In the genomic region with DNA sequence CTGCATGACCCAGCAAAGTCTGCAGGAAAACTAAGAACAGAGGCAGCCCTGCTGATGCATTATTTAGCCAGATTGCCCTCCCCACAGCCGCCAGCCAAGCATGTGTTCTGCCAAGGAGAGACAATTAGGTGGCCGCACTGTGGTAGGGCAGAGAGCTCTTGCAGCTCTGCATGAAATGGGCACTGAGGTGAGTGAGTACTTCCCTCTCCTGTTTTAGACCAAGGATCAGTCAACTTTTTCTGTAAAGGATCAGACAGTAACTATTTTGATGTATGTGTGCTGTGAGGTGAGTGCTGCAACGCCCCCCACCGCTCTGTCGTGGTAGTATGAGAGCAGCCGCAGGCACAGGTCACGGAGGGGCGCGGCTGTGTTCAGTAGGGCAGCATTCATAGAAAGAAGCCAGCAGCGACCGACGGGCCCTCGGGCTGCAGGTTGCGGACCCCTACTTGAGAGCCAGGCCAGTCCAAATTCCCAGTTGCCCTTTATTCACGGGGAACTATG, we compare ENCODE assay signal across 9 cellular contexts. TPM values are rescaled to one million over a fixed set of nuclear protein-coding genes. Genes with fewer than 3 reads are reported as not detected.
DNase-seq lines count a peak whose midpoint lies in the region; ATAC-seq and TF ChIP-seq lines count a peak whose summit lies in the region.
"Had no signal": no experiment of that assay in that cellular context is flagged by ENCODE, and none has a peak within 500 bp of the region (broad histone marks: within the 10 kb centered on the region; RNA-seq: fewer than 3 reads in every experiment).

No MANE protein-coding gene starts in this region.

- H3K27ac ChIP-seq in heart right ventricle (peak overlapping the region; percentile 75 to 92 (median 90)), psoas muscle (peak overlapping the region; percentile 89)
- H3K27ac ChIP-seq: KMS-11 had no signal

- peak; percentile 36 to 77 (median 66) for ATAC-seq in heart right ventricle
- ATAC-seq in psoas muscle, result peak; percentile 55 to 68 (median 61)
- no peak for ATAC-seq in HG03097 (IDR thresholded peaks at IDR 0.05; ENCODE audit: low FRiP score, unreplicated experiment)
- no peak for ATAC-seq in GM21825 (IDR thresholded peaks at IDR 0.05; ENCODE audit: unreplicated experiment)

- peaks cover 10 to 44% (median 38%) of the 10 kb centered on the region in 9 donors for H3K4me1 ChIP-seq in heart right ventricle
- peaks cover 27% of the 10 kb centered on the region for H3K4me1 ChIP-seq in psoas muscle

- H3K4me3 ChIP-seq in heart right ventricle (peak overlapping the region in 6 of 10 donors; percentile 8 to 36 (median 20)), psoas muscle (peak overlapping the region; percentile 55)

- intact Hi-C loops in heart right ventricle (cut with DNase I) (loop anchor here in 8 of 10 donors (2.0 to 10.0 kb wide), 6 partner anchors 59 to 83 kb away; partner anchors contain the start of gene PXDC1 (in 3 of the 8)), psoas muscle (cut with DNase I) (loop anchor here in 1 of 2 donors (5.0 kb wide), 1 partner anchor 73 kb away; the partner anchor contains the start of gene PXDC1)

- H3K36me3 ChIP-seq in heart right ventricle, result no peaks in the 10 kb centered on the region
- no peaks in the 10 kb centered on the region for H3K36me3 ChIP-seq in psoas muscle (ENCODE audit: insufficient read depth in 1 of 2, low read depth in 1 of 2)

- WGBS in heart right ventricle, 2 donors, result 27 to 28% methylated on average over 15 of the region's 15 CpGs
- WGBS in psoas muscle, 3 donors, result 7 to 16% (median 8%) methylated on average over 15 of the region's 15 CpGs

- TF ChIP-seq CTCF in heart right ventricle (IDR thresholded peaks at IDR 0.05) (peak in 8 of 9 donors; percentile 26 to 61 (median 45)), psoas muscle (IDR thresholded peaks at IDR 0.05) (peak; percentile 40)

- DNase-seq in DMS153 treated with DMSO at 0.1 percent for 48 hours (lab: John Stamatoyannopoulos, UW; ENCODE audit: unreplicated experiment), result peak; percentile 13
- DNase-seq in amygdala (lab: John Stamatoyannopoulos, UW), result peak in 32 of 56 donors; percentile 9 to 72 (median 40)
- peak; percentile 49 to 53 for DNase-seq in heart right ventricle
- peak; percentile 59 to 71 for DNase-seq in psoas muscle
- no peak for DNase-seq in NCI-H1105 (lab: John Stamatoyannopoulos, UW)
- no peak for DNase-seq in NCI-H2107 treated with DMSO at 0.1 percent for 48 hours (lab: John Stamatoyannopoulos, UW; ENCODE audit: unreplicated experiment)

- no peaks in the 10 kb centered on the region for H3K9me3 ChIP-seq in heart right ventricle
- H3K9me3 ChIP-seq in psoas muscle, result no peaks in the 10 kb centered on the region

- no peaks in the 10 kb centered on the region for H3K27me3 ChIP-seq in heart right ventricle
- no peaks in the 10 kb centered on the region for H3K27me3 ChIP-seq in psoas muscle (ENCODE audit: insufficient read depth in 3 of 3, low read length in 2 of 3)

RNA-seq across cellular contexts. Expression of gene FAM50B, which starts 23.8 kb away (rescaled TPM):
- total RNA-seq in heart right ventricle, result 10 to 100 TPM; 13.2 to 31.3 (median 22.4) TPM
- 10 to 100 TPM in 1 of 2 donors, 1 to 10 TPM in 1; 5.9 to 25.3 TPM for polyA plus RNA-seq in heart right ventricle
- 10 to 100 TPM; 10.8 to 19.6 (median 12.4) TPM for total RNA-seq in psoas muscle
- polyA plus RNA-seq in psoas muscle, result 10 to 100 TPM; 10.1 to 16.4 (median 11.4) TPM

Comparison
In these comparisons a context has a peak if more than half of its experiments do, and no peak if none do; other contexts are left out.
1. DNase-seq: peak in DMS153 treated with DMSO at 0.1 percent for 48 hours (single experiment), amygdala (32 of 56), heart right ventricle (2 of 2) and psoas muscle (2 of 2); none in NCI-H1105 (single experiment) and NCI-H2107 treated with DMSO at 0.1 percent for 48 hours (single experiment).
2. ATAC-seq: peak in heart right ventricle (8 of 8) and psoas muscle (4 of 4); none in HG03097 (single experiment) and GM21825 (single experiment).